14 cellular contexts compared by ENCODE assay signal in the genomic region with DNA sequence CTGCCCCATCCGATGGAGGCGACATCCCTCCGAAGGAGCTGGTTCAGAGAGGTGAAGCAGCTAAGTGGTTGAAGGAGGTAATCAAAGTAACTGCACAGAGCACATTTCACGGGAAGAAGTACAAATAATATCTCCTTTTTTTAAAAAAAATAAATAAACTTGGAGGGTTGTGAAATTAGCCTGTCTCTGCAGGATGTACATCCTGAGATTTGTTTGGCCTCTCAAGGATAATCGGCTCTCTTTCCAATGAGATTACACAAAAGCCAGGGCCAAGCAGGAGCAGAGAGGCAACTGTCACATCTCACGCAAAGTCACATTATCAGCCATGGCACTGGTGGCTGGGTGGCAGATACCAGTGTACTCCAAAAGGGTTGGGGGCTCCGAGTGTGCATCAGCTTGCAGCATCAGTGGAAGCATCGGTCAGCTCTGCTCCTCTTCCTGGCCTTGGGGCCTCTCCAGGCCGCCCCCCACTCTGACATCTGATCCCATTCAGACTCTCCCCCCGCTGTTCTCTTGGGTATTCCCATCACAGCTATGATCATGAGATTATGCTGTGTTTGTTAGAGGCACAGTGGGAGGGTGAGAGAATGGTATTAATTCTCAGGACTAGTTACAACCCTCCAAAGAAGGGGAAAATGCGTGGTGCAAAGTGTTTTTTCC.
A peak's percentile ranks its signal among the peaks of the same experiment; 100 is the strongest.
DNase-seq lines count a peak whose midpoint lies in the region; ATAC-seq and TF ChIP-seq lines count a peak whose summit lies in the region.
"Had no signal": no experiment of that assay in that cellular context is flagged by ENCODE, and none has a peak within 500 bp of the region (broad histone marks: within the 10 kb centered on the region; RNA-seq: fewer than 3 reads in every experiment).

No MANE protein-coding gene starts in this region.

- DNase-seq in CD4-positive, CD25-positive, alpha-beta regulatory T cell = no peak
- DNase-seq in NCI-H82 treated with DMSO at 0.1 percent for 48 hours (lab: John Stamatoyannopoulos, UW; ENCODE audit: unreplicated experiment) (peak; percentile 92), choroid plexus epithelial cell (ENCODE audit: low read depth) (peak; percentile 77), nephron progenitor cell (peak; percentile 8), left colon (no peak), MM.1S (no peak)
- DNase-seq: H7, NCI-H1092, NCI-H1694 treated with DMSO at 0.1 percent for 48 hours, NCI-H774, SIG-M5 had no signal

- no peaks in the 10 kb centered on the region for H3K79me2 ChIP-seq in MM.1S (ENCODE audit: low read length)

- no peaks in the 10 kb centered on the region for H3K36me3 Mint-ChIP-seq in CD4-positive, CD25-positive, alpha-beta regulatory T cell
- H3K36me3 Mint-ChIP-seq in nephron progenitor cell (ENCODE audit: low read depth) = no peaks in the 10 kb centered on the region

- no peak for ATAC-seq in CD4-positive, CD25-positive, alpha-beta regulatory T cell (ENCODE audit: low read depth in 2 of 2)
- ATAC-seq in GM18873 (IDR thresholded peaks at IDR 0.05; ENCODE audit: low FRiP score, unreplicated experiment) = no peak
- no peak for ATAC-seq in left colon
- ATAC-seq in GM18505 (IDR thresholded peaks at IDR 0.05; ENCODE audit: unreplicated experiment) = no peak

- H3K27ac ChIP-seq in CD4-positive, CD25-positive, alpha-beta regulatory T cell (ENCODE audit: insufficient read depth, low read length, poor library complexity, severe bottlenecking) = no peak overlapping the region
- no peak overlapping the region for H3K27ac ChIP-seq in MM.1S (ENCODE audit: low read length)
- H3K27ac ChIP-seq: BLaER1 treated with 17β-estradiol and CSF1 and Interleukin-3, amounts not matched to agents 10 nM and 100 nM had no signal

- peaks cover 6 to 70% (median 31%) of the 10 kb centered on the region in 4 donors for H3K4me1 Mint-ChIP-seq in CD4-positive, CD25-positive, alpha-beta regulatory T cell
- peaks cover 18% of the 10 kb centered on the region for H3K4me1 Mint-ChIP-seq in nephron progenitor cell

- H3K4me3 ChIP-seq in CD4-positive, CD25-positive, alpha-beta regulatory T cell (ENCODE audit: low read depth, low read length) = no peak overlapping the region
- H3K4me3 ChIP-seq in choroid plexus epithelial cell (ENCODE audit: low read depth, low read length) (no peak overlapping the region), MM.1S (ENCODE audit: low read length) (no peak overlapping the region)
- H3K4me3 ChIP-seq: BLaER1 treated with 17β-estradiol and CSF1 and Interleukin-3, amounts not matched to agents 10 nM and 100 nM had no signal

- H2AFZ ChIP-seq in MM.1S (ENCODE audit: low read length) = no peak overlapping the region

- peaks cover 37% of the 10 kb centered on the region for H3K4me1 ChIP-seq in CD4-positive, CD25-positive, alpha-beta regulatory T cell (ENCODE audit: control insufficient read depth, insufficient read depth, low read length, poor library complexity, severe bottlenecking)
- H3K4me1 ChIP-seq in MM.1S (ENCODE audit: low read length) = peaks cover 22% of the 10 kb centered on the region

- H3K9me2 ChIP-seq in MM.1S (replicated peaks; ENCODE audit: insufficient read depth, low read length) = no peaks in the 10 kb centered on the region

- no peaks in the 10 kb centered on the region for H3K9me3 ChIP-seq in CD4-positive, CD25-positive, alpha-beta regulatory T cell (ENCODE audit: control insufficient read depth in 2 of 2, low read length in 2 of 2)
- no peaks in the 10 kb centered on the region for H3K9me3 ChIP-seq in MM.1S (replicated peaks; ENCODE audit: insufficient read depth, low read length)
- H3K9me3 ChIP-seq: BLaER1 treated with 17β-estradiol and CSF1 and Interleukin-3, amounts not matched to agents 10 nM and 100 nM had no signal

- H3K4me3 Mint-ChIP-seq in CD4-positive, CD25-positive, alpha-beta regulatory T cell = no peak overlapping the region
- no peak overlapping the region for H3K4me3 Mint-ChIP-seq in nephron progenitor cell

- intact Hi-C loops in left colon (cut with DNase I, micrococcal nuclease) = no loop called here

- H3K27me3 Mint-ChIP-seq in CD4-positive, CD25-positive, alpha-beta regulatory T cell = no peaks in the 10 kb centered on the region
- H3K27me3 Mint-ChIP-seq in nephron progenitor cell (ENCODE audit: low read depth, poor library complexity) = peaks cover 3% of the 10 kb centered on the region

- no peaks in the 10 kb centered on the region for H3F3A ChIP-seq in MM.1S (ENCODE audit: insufficient read depth, low read length)

- no peaks in the 10 kb centered on the region for H3K36me3 ChIP-seq in CD4-positive, CD25-positive, alpha-beta regulatory T cell (ENCODE audit: control insufficient read depth, insufficient read depth, low read length)
- H3K36me3 ChIP-seq in MM.1S (replicated peaks; ENCODE audit: insufficient read depth, low read length) = no peaks in the 10 kb centered on the region
- H3K36me3 ChIP-seq: BLaER1 treated with 17β-estradiol and CSF1 and Interleukin-3, amounts not matched to agents 10 nM and 100 nM had no signal

- no peak for TF ChIP-seq CTCF in choroid plexus epithelial cell (conservative IDR thresholded peaks at IDR 0.05; ENCODE audit: low read depth, low read length)
- TF ChIP-seq CTCF in nephron progenitor cell (IDR thresholded peaks at IDR 0.05) = no peak
- no peak for TF ChIP-seq CTCF in MM.1S (IDR thresholded peaks at IDR 0.05; ENCODE audit: low read length)

- no peaks in the 10 kb centered on the region for H4K20me1 ChIP-seq in MM.1S (ENCODE audit: insufficient read depth, low read length)
- H4K20me1 ChIP-seq: BLaER1 treated with 17β-estradiol and CSF1 and Interleukin-3, amounts not matched to agents 10 nM and 100 nM had no signal

- H3K9me3 Mint-ChIP-seq in CD4-positive, CD25-positive, alpha-beta regulatory T cell = peaks cover 0 to 2% (median 0%) of the 10 kb centered on the region in 7 donors
- no peaks in the 10 kb centered on the region for H3K9me3 Mint-ChIP-seq in nephron progenitor cell

- no peak overlapping the region for H3K9ac ChIP-seq in MM.1S (ENCODE audit: low read length)
- H3K9ac ChIP-seq: BLaER1 treated with 17β-estradiol and CSF1 and Interleukin-3, amounts not matched to agents 10 nM and 100 nM had no signal

- H3K27ac Mint-ChIP-seq in CD4-positive, CD25-positive, alpha-beta regulatory T cell = peak overlapping the region in 2 of 3 donors; percentile 54 to 59
- peak overlapping the region; percentile 55 for H3K27ac Mint-ChIP-seq in nephron progenitor cell

- TF ChIP-seq POLR2A in GM18505 (IDR thresholded peaks at IDR 0.05; ENCODE audit: borderline replicate concordance, extremely low read depth, insufficient read depth, insufficient read length) = no peak

- H3K27me3 ChIP-seq in CD4-positive, CD25-positive, alpha-beta regulatory T cell (ENCODE audit: control insufficient read depth, insufficient read depth, low read length) = no peaks in the 10 kb centered on the region
- no peaks in the 10 kb centered on the region for H3K27me3 ChIP-seq in MM.1S (replicated peaks; ENCODE audit: insufficient read depth, low read length)
- H3K27me3 ChIP-seq: BLaER1 treated with 17β-estradiol and CSF1 and Interleukin-3, amounts not matched to agents 10 nM and 100 nM had no signal

- no peak overlapping the region for H3K4me2 ChIP-seq in MM.1S (ENCODE audit: low read depth, low read length)

Comparison
In these comparisons a context has a peak if more than half of its experiments do, and no peak if none do; other contexts are left out.
1. DNase-seq: peak in NCI-H82 treated with DMSO at 0.1 percent for 48 hours (single experiment), choroid plexus epithelial cell (single experiment) and nephron progenitor cell (single experiment); none in CD4-positive, CD25-positive, alpha-beta regulatory T cell (0 of 3), left colon (0 of 2) and MM.1S (single experiment).